Comparison of ENCODE assay signal across 25 cellular contexts in the genomic region with DNA sequence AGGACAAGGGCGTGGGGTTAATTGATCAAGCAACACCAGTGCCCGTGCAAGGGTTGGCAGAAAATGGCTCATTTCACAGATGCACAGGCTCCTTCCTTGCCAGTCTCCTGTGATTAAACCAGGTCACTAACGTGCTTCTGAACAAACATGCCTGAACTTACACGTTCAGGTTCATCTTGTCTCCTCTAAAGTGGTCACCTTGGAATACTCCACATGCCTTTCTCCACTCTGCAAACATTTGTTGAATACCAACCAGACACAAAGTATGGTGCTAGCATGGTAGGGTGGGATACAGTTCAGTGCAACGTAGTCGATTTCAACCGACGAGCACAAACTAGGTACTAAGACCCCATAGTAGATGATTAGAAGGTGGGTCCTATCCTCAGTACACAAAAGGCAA.
"Had no signal": no experiment of that assay in that cellular context is flagged by ENCODE, and none has a peak within 500 bp of the region (broad histone marks: within the 10 kb centered on the region; RNA-seq: fewer than 3 reads in every experiment).

No MANE protein-coding gene starts in this region.

- DNase-seq: colonic mucosa; cortex of kidney; effector CD8-positive, alpha-beta T cell; effector memory CD8-positive, alpha-beta T cell; endodermal cell; erythroblast; esophagus squamous epithelium; foreskin fibroblast; heart left ventricle; hypothalamus; left cardiac atrium; left lung; left ventricle myocardium superior; lower lobe of right lung; mesenchymal stem cell; mucosa of descending colon; naive B cell had no signal

- H3K4me1 ChIP-seq: colonic mucosa, esophagus squamous epithelium, gastroesophageal sphincter, heart left ventricle, left lung, lower lobe of right lung had no signal

- H3K36me3 ChIP-seq: colonic mucosa, esophagus squamous epithelium, gastroesophageal sphincter, heart left ventricle, left lung, lower lobe of right lung had no signal

- ATAC-seq: effector memory CD8-positive, alpha-beta T cell; esophagus mucosa; gastroesophageal sphincter; heart left ventricle; left cardiac atrium; left lung; left ventricle myocardium superior; lower lobe of right lung; mucosa of descending colon had no signal

- H3K27ac ChIP-seq: colonic mucosa, epithelial cell of prostate, esophagus squamous epithelium, gastroesophageal sphincter, heart left ventricle, hepatocyte, left lung, lower lobe of right lung had no signal

- H3K27me3 ChIP-seq: colonic mucosa, esophagus squamous epithelium, hepatocyte, left lung had no signal

- H3K79me2 ChIP-seq: hepatocyte had no signal

- H2AFZ ChIP-seq: hepatocyte had no signal

- FAIRE-seq: endometrium, frontal cortex, islet of Langerhans, keratinocyte had no signal

- H3K9me3 ChIP-seq: colonic mucosa, esophagus squamous epithelium, heart left ventricle, left lung, lower lobe of right lung, mucosa of descending colon had no signal

- H3K4me2 ChIP-seq: hepatocyte had no signal

- H3K4me3 ChIP-seq: colonic mucosa, esophagus squamous epithelium, gastroesophageal sphincter, heart left ventricle, hepatocyte, left lung, lower lobe of right lung, mucosa of descending colon had no signal
